ENCODE assay signal across 8 cellular contexts in the genomic region with DNA sequence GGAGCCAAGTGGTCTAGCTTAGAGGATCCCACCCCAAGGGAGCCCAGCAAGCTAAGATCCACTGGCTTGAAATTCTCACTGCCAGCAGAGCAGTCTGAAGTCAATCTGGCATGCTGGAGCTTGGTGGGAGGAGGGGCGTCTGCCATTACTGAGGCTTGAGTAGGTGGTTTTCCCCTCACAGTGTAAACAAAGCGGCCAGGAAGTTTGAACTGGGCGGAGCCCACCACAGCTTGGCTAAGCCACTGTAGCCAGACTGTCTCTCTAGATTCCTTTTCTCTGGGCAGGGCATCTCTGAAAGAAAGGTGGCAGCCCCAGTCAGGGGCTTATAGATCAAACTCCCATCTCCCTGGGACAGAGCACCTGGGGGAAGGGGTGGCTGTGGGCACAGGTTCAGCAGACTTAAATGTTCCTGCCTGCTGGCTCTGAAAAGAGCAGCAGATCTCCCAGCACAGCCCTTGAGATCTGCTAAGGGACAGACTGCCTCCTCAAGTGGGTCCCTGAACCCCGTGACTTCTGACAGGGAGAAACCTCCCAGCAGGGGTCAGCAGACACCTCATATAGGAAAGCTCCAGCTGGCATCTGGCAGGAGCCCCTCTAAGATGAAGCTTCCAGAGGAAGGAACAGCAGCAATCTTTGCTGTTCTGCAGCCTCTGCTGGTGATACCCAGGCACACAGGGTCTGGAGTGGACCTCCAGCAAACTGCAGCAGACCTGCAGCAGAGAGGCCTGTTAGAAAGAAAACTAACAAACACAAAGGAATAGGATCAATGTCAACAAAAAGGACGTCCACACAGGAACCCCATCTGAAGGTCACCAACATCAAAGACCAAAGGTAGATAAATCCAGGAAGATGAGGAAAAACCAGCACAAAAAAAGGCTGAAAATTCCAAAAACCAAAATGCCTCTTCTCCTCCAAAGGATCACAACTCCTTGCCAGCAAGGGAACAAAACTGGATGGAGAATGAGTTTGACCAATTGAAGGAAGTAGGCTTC.
A peak's percentile ranks its signal among the peaks of the same experiment; 100 is the strongest.
DNase-seq lines count a peak whose midpoint lies in the region; ATAC-seq and TF ChIP-seq lines count a peak whose summit lies in the region.
"Not testable (repeated sequence)": the region's sequence is repeated elsewhere in the genome, so short reads cannot be mapped to it uniquely, and the experiment has no call there.

No MANE protein-coding gene starts in this region.

- H3K9me2 ChIP-seq in SK-N-SH: not testable (repeated sequence)

- H2AFZ ChIP-seq in KMS-11 (ENCODE audit: low read depth): peak overlapping the region; percentile 18
- H2AFZ ChIP-seq in SK-N-SH (ENCODE audit: low read depth); fibroblast of lung (ENCODE audit: low read length): not testable (repeated sequence)

- H3K4me3 Mint-ChIP-seq in activated T-helper 1 cell treated with anti-CD3 and anti-CD28 coated beads, Interleukin-12 subunit alpha, Interleukin-12 subunit beta, Interleukin-2, Interleukin-4 antibody, amounts not matched to agents 30 ng/mL and 10 ng/mL and 1 ng/mL, durations not matched to agents 14 hours and 24 hours and 36 hours: not testable (repeated sequence)
- peak overlapping the region; percentile 81 for H3K4me3 Mint-ChIP-seq in natural killer cell

- not testable (repeated sequence) for H3K36me3 ChIP-seq in GM06990 (ENCODE audit: control insufficient read depth, insufficient read depth, low read length); KMS-11 (ENCODE audit: insufficient read depth); SK-N-SH (replicated peaks in 1 of 2; ENCODE audit: control insufficient read depth in 1 of 2, insufficient read depth in 2 of 2, low read length in 1 of 2); fibroblast of lung (ENCODE audit: control insufficient read depth, insufficient read depth, low read length)

- intact Hi-C loops in activated T-helper 1 cell treated with anti-CD3 and anti-CD28 coated beads, Interleukin-12 subunit alpha, Interleukin-12 subunit beta, Interleukin-2, Interleukin-4 antibody, amounts not matched to agents 30 ng/mL and 10 ng/mL and 1 ng/mL, durations not matched to agents 14 hours and 24 hours and 36 hours (cut with micrococcal nuclease): loop anchor here (1.0 to 5.0 kb wide), 3 partner anchors 36 to 542 kb away; a partner anchor contains a TSS
- intact Hi-C loops in natural killer cell (cut with micrococcal nuclease): loop anchor here (2.0 to 10.0 kb wide), 2 partner anchors 34 to 544 kb away; a partner anchor contains a TSS

- not testable (repeated sequence) for H3K27ac ChIP-seq in KMS-11; SK-N-SH (ENCODE audit: low read depth in 2 of 2, low read length in 1 of 2); fibroblast of lung (ENCODE audit: insufficient read depth, low read length)

- ATAC-seq in GM21723 (IDR thresholded peaks at IDR 0.05; ENCODE audit: unreplicated experiment) (peak; percentile 79), natural killer cell (peak; percentile 74 to 83 (median 80))

- not testable (repeated sequence) for H3K4me3 ChIP-seq in GM06990 (replicated peaks; ENCODE audit: low read depth, low read length); KMS-11 (IDR thresholded peaks at IDR 0.05; ENCODE audit: insufficient read depth, low read depth, low read length); SK-N-SH (ENCODE audit: low read depth in 2 of 2, low read length in 1 of 2); fibroblast of lung (replicated peaks in 1 of 4; ENCODE audit: control extremely low read depth in 1 of 4, insufficient read depth in 1 of 4, low read depth in 3 of 4, low read length in 4 of 4)

- not testable (repeated sequence) for H3K79me2 ChIP-seq in KMS-11 (ENCODE audit: insufficient read depth, low read depth); SK-N-SH (ENCODE audit: insufficient read depth); fibroblast of lung (ENCODE audit: control insufficient read depth, insufficient read depth, low read length)

- POLR2A ChIA-PET in SK-N-SH (lab: Yijun Ruan, JAX): not testable (repeated sequence)

- TF ChIP-seq CTCF in GM06990 (IDR thresholded peaks at IDR 0.05; ENCODE audit: insufficient read depth, low read length, poor library complexity, severe bottlenecking): peak; percentile 49
- 0 out of 2 replicates have a peak, but pooled peaks have one; percentile 14 for TF ChIP-seq CTCF in KMS-11 (conservative IDR thresholded peaks at IDR 0.05; ENCODE audit: low read depth, low read length)
- peak; percentile 57 for TF ChIP-seq CTCF in SK-N-SH (IDR thresholded peaks at IDR 0.05)
- peak; percentile 10 to 40 for TF ChIP-seq CTCF in fibroblast of lung (conservative IDR thresholded peaks at IDR 0.05 in 1 of 2, IDR thresholded peaks at IDR 0.05 in 1 of 2; ENCODE audit: low read depth in 1 of 2, low read length in 2 of 2)
- TF ChIP-seq CTCF in natural killer cell (IDR thresholded peaks at IDR 0.05): not testable (repeated sequence)

- CTCF ChIA-PET in SK-N-SH (lab: Yijun Ruan, JAX): interaction anchor here (1.3 to 2.0 kb wide), 2 partner anchors 12 to 543 kb away, joined by 5 to 6 read pairs; a partner anchor contains a TSS

- H3K9me3 Mint-ChIP-seq in activated T-helper 1 cell treated with anti-CD3 and anti-CD28 coated beads, Interleukin-12 subunit alpha, Interleukin-12 subunit beta, Interleukin-2, Interleukin-4 antibody, amounts not matched to agents 30 ng/mL and 10 ng/mL and 1 ng/mL, durations not matched to agents 14 hours and 24 hours and 36 hours: peaks cover 23% of the 10 kb centered on the region
- not testable (repeated sequence) for H3K9me3 Mint-ChIP-seq in natural killer cell

- peaks cover 46% of the 10 kb centered on the region for H3K4me1 Mint-ChIP-seq in activated T-helper 1 cell treated with anti-CD3 and anti-CD28 coated beads, Interleukin-12 subunit alpha, Interleukin-12 subunit beta, Interleukin-2, Interleukin-4 antibody, amounts not matched to agents 30 ng/mL and 10 ng/mL and 1 ng/mL, durations not matched to agents 14 hours and 24 hours and 36 hours (ENCODE audit: low read depth)
- peaks cover 48 to 60% of the 10 kb centered on the region in 2 donors for H3K4me1 Mint-ChIP-seq in natural killer cell

- peak; percentile 54 for TF ChIP-seq RAD21 in SK-N-SH (IDR thresholded peaks at IDR 0.05; ENCODE audit: low read length)

- 73% methylated on average over 3 of the region's 5 CpGs for WGBS in SK-N-SH (ENCODE audit: low lambda C conversion rate)

- H4K20me1 ChIP-seq in KMS-11 (ENCODE audit: insufficient read depth); SK-N-SH (ENCODE audit: insufficient read depth); fibroblast of lung (ENCODE audit: control insufficient read depth, extremely low read depth, insufficient read depth, low read length): not testable (repeated sequence)

- not testable (repeated sequence) for H3F3A ChIP-seq in SK-N-SH (replicated peaks; ENCODE audit: insufficient read depth)

- not testable (repeated sequence) for H3K27me3 ChIP-seq in GM06990 (replicated peaks; ENCODE audit: control insufficient read depth, insufficient read depth, low read length); KMS-11 (ENCODE audit: insufficient read depth, low read depth); SK-N-SH (ENCODE audit: insufficient read depth); fibroblast of lung (ENCODE audit: control insufficient read depth, insufficient read depth, low read length)

- H3K4me2 ChIP-seq in KMS-11; SK-N-SH; fibroblast of lung (ENCODE audit: extremely low read depth, insufficient read depth, low read length): not testable (repeated sequence)

- H3K9me3 ChIP-seq in SK-N-SH; fibroblast of lung (ENCODE audit: control insufficient read depth, insufficient read depth, low read depth, low read length): not testable (repeated sequence)

- not testable (repeated sequence) for TF ChIP-seq EP300 in SK-N-SH (IDR thresholded peaks at IDR 0.05; ENCODE audit: borderline replicate concordance in 1 of 2, low read depth in 1 of 2, low read length in 1 of 2)

- H3K27ac Mint-ChIP-seq in activated T-helper 1 cell treated with anti-CD3 and anti-CD28 coated beads, Interleukin-12 subunit alpha, Interleukin-12 subunit beta, Interleukin-2, Interleukin-4 antibody, amounts not matched to agents 30 ng/mL and 10 ng/mL and 1 ng/mL, durations not matched to agents 14 hours and 24 hours and 36 hours: not testable (repeated sequence)
- H3K27ac Mint-ChIP-seq in natural killer cell: peak overlapping the region; percentile 89 to 92

- not testable (repeated sequence) for H3K4me1 ChIP-seq in KMS-11 (ENCODE audit: low read depth, poor library complexity, severe bottlenecking); SK-N-SH (ENCODE audit: control insufficient read depth in 1 of 2, insufficient read depth in 2 of 2, low read depth in 1 of 2, low read length in 1 of 2); fibroblast of lung (ENCODE audit: control insufficient read depth, extremely low read depth, insufficient read depth, low read length)

- DNase-seq in GM06990 (ENCODE audit: extremely low read depth, insufficient read length): peak; percentile 51
- not testable (repeated sequence) for DNase-seq in SK-N-SH
- DNase-seq in activated T-helper 1 cell treated with anti-CD3 and anti-CD28 coated beads, Interleukin-12 subunit alpha, Interleukin-12 subunit beta, Interleukin-2, Interleukin-4 antibody, amounts not matched to agents 30 ng/mL and 10 ng/mL and 1 ng/mL, durations not matched to agents 14 hours and 24 hours and 36 hours (ENCODE audit: low spot score): peak; percentile 19
- DNase-seq in fibroblast of lung (ENCODE audit: low read depth in 2 of 2): peak; percentile 42 to 53
- peak; percentile 49 for DNase-seq in natural killer cell
- peak; percentile 2 for DNase-seq in stromal cell of bone marrow (ENCODE audit: low read depth)

- not testable (repeated sequence) for H3K9ac ChIP-seq in KMS-11; SK-N-SH; fibroblast of lung (ENCODE audit: insufficient read depth, low read length)

- H3K36me3 Mint-ChIP-seq in activated T-helper 1 cell treated with anti-CD3 and anti-CD28 coated beads, Interleukin-12 subunit alpha, Interleukin-12 subunit beta, Interleukin-2, Interleukin-4 antibody, amounts not matched to agents 30 ng/mL and 10 ng/mL and 1 ng/mL, durations not matched to agents 14 hours and 24 hours and 36 hours (ENCODE audit: low read depth): peaks cover 11% of the 10 kb centered on the region
- peaks cover 31% of the 10 kb centered on the region for H3K36me3 Mint-ChIP-seq in natural killer cell

- H3K27me3 Mint-ChIP-seq in activated T-helper 1 cell treated with anti-CD3 and anti-CD28 coated beads, Interleukin-12 subunit alpha, Interleukin-12 subunit beta, Interleukin-2, Interleukin-4 antibody, amounts not matched to agents 30 ng/mL and 10 ng/mL and 1 ng/mL, durations not matched to agents 14 hours and 24 hours and 36 hours (ENCODE audit: insufficient read depth); natural killer cell (ENCODE audit: low read depth in 2 of 2): not testable (repeated sequence)
